In genomic region chr4:85677286-85677685, GRCh38 we compare ENCODE assay signal across 16 cellular contexts.
DNase-seq lines count a peak whose midpoint lies in the region; ATAC-seq and TF ChIP-seq lines count a peak whose summit lies in the region.
"Had no signal": no experiment of that assay in that cellular context is flagged by ENCODE, and none has a peak within 500 bp of the region (broad histone marks: within the 10 kb centered on the region; RNA-seq: fewer than 3 reads in every experiment).

No MANE protein-coding gene starts in this region.

- in situ Hi-C loops in G401 (cut with HindIII; ENCODE audit: low sequenced_read_pairs) = no loop called here

- DNase-seq in A172 (ENCODE audit: low spot score) (peak; percentile 16), G401 (ENCODE audit: low spot score) (peak; percentile 45), fibroblast of peridontal ligament (ENCODE audit: extremely low read depth) (peak; percentile 18), left lung (no peak)
- DNase-seq in activated CD8-positive, alpha-beta memory T cell treated with anti-CD3 and anti-CD28 coated beads, Interleukin-2, amount 50 U/mL, for 4 hours = no peak
- DNase-seq: activated CD4-positive, CD25-positive, alpha-beta regulatory T cell treated with anti-CD3 and anti-CD28 coated beads, Interleukin-2, amount 50 U/mL, for 72 hours; aorta; hippocampal formation; kidney glomerular epithelial cell; MG63; NK-92 treated with Interleukin-12 subunit alpha and Interleukin-12 subunit beta, amount 100 ng/mL, for 24 hours; stimulated activated CD4-positive, alpha-beta T cell treated with anti-CD3 and anti-CD28 coated beads, Interleukin-2, amount 100 ng/mL, for 24 hours had no signal

- no peaks in the 10 kb centered on the region for H3K27me3 ChIP-seq in OCI-LY3 (ENCODE audit: low read depth, low read length)
- no peaks in the 10 kb centered on the region for H3K27me3 ChIP-seq in left lung
- H3K27me3 ChIP-seq: MG63, right atrium auricular region had no signal

- TF ChIP-seq CTCF in OCI-LY3 (IDR thresholded peaks at IDR 0.05; ENCODE audit: low read depth, low read length) = no peak
- no peak for TF ChIP-seq CTCF in left lung (IDR thresholded peaks at IDR 0.05)

- peaks cover 94% of the 10 kb centered on the region for H3K4me1 ChIP-seq in OCI-LY3 (ENCODE audit: low read length)
- peaks cover 0 to 55% of the 10 kb centered on the region in 2 donors for H3K4me1 ChIP-seq in left lung

- no peaks in the 10 kb centered on the region for H4K20me1 ChIP-seq in OCI-LY3 (ENCODE audit: insufficient read depth, low read length)

- H3K4me3 ChIP-seq in OCI-LY3 (ENCODE audit: low read length) = no peak overlapping the region
- H3K4me3 ChIP-seq in left lung = no peak overlapping the region
- H3K4me3 ChIP-seq: MG63, right atrium auricular region had no signal

- ATAC-seq in left lung = no peak
- no peak for ATAC-seq in GM19467 (IDR thresholded peaks at IDR 0.05; ENCODE audit: unreplicated experiment)
- no peak for ATAC-seq in HG02970 (IDR thresholded peaks at IDR 0.05; ENCODE audit: low FRiP score, unreplicated experiment)

- H3K27ac ChIP-seq in OCI-LY3 (ENCODE audit: low read length) = peak overlapping the region; percentile 94; the same call in 1 of the 2 replicates
- no peak overlapping the region for H3K27ac ChIP-seq in left lung
- H3K27ac ChIP-seq: right atrium auricular region had no signal

- H3K36me3 ChIP-seq in OCI-LY3 (replicated peaks; ENCODE audit: low read depth, low read length) (peaks cover 26% of the 10 kb centered on the region), left lung (no peaks in the 10 kb centered on the region)
- H3K36me3 ChIP-seq: MG63, right atrium auricular region had no signal

- peak overlapping the region; percentile 63 for H3K4me2 ChIP-seq in OCI-LY3 (ENCODE audit: low read length)

- intact Hi-C loops in left lung (cut with DNase I) = no loop called here

- H2AFZ ChIP-seq in OCI-LY3 (ENCODE audit: low read depth, low read length) = no peak overlapping the region

- no peaks in the 10 kb centered on the region for H3K9me3 ChIP-seq in OCI-LY3 (ENCODE audit: insufficient read depth, low read length)
- H3K9me3 ChIP-seq in left lung = no peaks in the 10 kb centered on the region
- H3K9me3 ChIP-seq: MG63, right atrium auricular region had no signal

- peaks cover 64% of the 10 kb centered on the region for H3K79me2 ChIP-seq in OCI-LY3 (ENCODE audit: low read length)

- peak overlapping the region; percentile 24; the same call in 1 of the 2 replicates for H3K9ac ChIP-seq in OCI-LY3 (ENCODE audit: low read length)

Comparison
In these comparisons a context has a peak if more than half of its experiments do, and no peak if none do; other contexts are left out.
1. DNase-seq: peak in A172 (single experiment), G401 (single experiment) and fibroblast of peridontal ligament (single experiment); none in left lung (0 of 2) and activated CD8-positive, alpha-beta memory T cell treated with anti-CD3 and anti-CD28 coated beads, Interleukin-2, amount 50 U/mL, for 4 hours (single experiment).